11 cellular contexts compared by ENCODE assay signal in genomic region chr5:76952795-76953536, GRCh38. TPM values are rescaled to one million over a fixed set of nuclear protein-coding genes. Genes with fewer than 3 reads are reported as not detected.
A peak's percentile ranks its signal among the peaks of the same experiment; 100 is the strongest.
DNase-seq lines count a peak whose midpoint lies in the region; ATAC-seq and TF ChIP-seq lines count a peak whose summit lies in the region.
"Had no signal": no experiment of that assay in that cellular context is flagged by ENCODE, and none has a peak within 500 bp of the region (broad histone marks: within the 10 kb centered on the region; RNA-seq: fewer than 3 reads in every experiment).

Gene CRHBP, plus strand, starts transcription at chr5:76953045. Its CDS starts 90 bp downstream, at chr5:76953135.

- H3K36me3 ChIP-seq in ACC112 (ENCODE audit: insufficient read depth, low read length) (no peaks in the 10 kb centered on the region), MG63 (no peaks in the 10 kb centered on the region)

- H3K4me1 ChIP-seq in ACC112 (ENCODE audit: control insufficient read depth, insufficient read depth, low read length, unreplicated experiment): peaks cover 6% of the 10 kb centered on the region

- TF ChIP-seq CTCF in fibroblast of pulmonary artery (IDR thresholded peaks at IDR 0.05; ENCODE audit: low read length, missing control alignments) (no peak), omental fat pad (IDR thresholded peaks at IDR 0.05) (no peak)

- H3K27me3 ChIP-seq in ACC112 (ENCODE audit: insufficient read depth, low read length): peaks cover 39% of the 10 kb centered on the region
- H3K27me3 ChIP-seq in MG63: peaks cover 29% of the 10 kb centered on the region

- H2AFZ ChIP-seq in ACC112 (ENCODE audit: low read length, unreplicated experiment): peak within 1 kb of the TSS; percentile 31

- peak within 1 kb of the TSS; percentile 69 for H3K4me3 ChIP-seq in ACC112 (ENCODE audit: low read depth, low read length)
- H3K4me3 ChIP-seq in MG63: peak within 1 kb of the TSS; percentile 26
- peak within 1 kb of the TSS; percentile 24 for H3K4me3 ChIP-seq in fibroblast of pulmonary artery (replicated peaks; ENCODE audit: low read depth, low read length)

- no peaks in the 10 kb centered on the region for H3K9me3 ChIP-seq in MG63

- no peaks in the 10 kb centered on the region for H3K79me2 ChIP-seq in ACC112 (ENCODE audit: control insufficient read depth, insufficient read depth, low read length, unreplicated experiment)

- no peak for DNase-seq in MG63
- DNase-seq in fibroblast of pulmonary artery (ENCODE audit: low read depth): no peak
- no peak for DNase-seq in omental fat pad (ENCODE audit: low spot score)
- no peak for DNase-seq in dermis blood vessel endothelial cell
- DNase-seq: CD4-positive, alpha-beta T cell; MV-4-11; SHP77 had no signal

- no peak within 1 kb of the TSS for H3K27ac ChIP-seq in ACC112 (ENCODE audit: low read depth, low read length)

- ATAC-seq in omental fat pad (ENCODE audit: low FRiP score) (peak; percentile 37), GM18861 (IDR thresholded peaks at IDR 0.05; ENCODE audit: unreplicated experiment) (no peak), GM21381 (IDR thresholded peaks at IDR 0.05; ENCODE audit: unreplicated experiment) (no peak), GM19035 (IDR thresholded peaks at IDR 0.05; ENCODE audit: unreplicated experiment) (no peak)

RNA-seq across cellular contexts. Expression of gene CRHBP, which starts in this region (rescaled TPM):
- total RNA-seq in MG63 (2014; rRNA removed; shearing (Covaris generic); ENCODE audit: low replicate concordance): not detected in 2 replicates
- total RNA-seq in omental fat pad: 10 to 100 TPM in 2 of 4 donors, 1 to 10 TPM in 2; 4.3 to 47.6 (median 10.7) TPM
- total RNA-seq in dermis blood vessel endothelial cell: 0.17 and 0.19 TPM in 2 replicates
- total RNA-seq: CD4-positive, alpha-beta T cell had no signal
